Comparison of ENCODE assay signal across 7 cellular contexts in the genomic region with DNA sequence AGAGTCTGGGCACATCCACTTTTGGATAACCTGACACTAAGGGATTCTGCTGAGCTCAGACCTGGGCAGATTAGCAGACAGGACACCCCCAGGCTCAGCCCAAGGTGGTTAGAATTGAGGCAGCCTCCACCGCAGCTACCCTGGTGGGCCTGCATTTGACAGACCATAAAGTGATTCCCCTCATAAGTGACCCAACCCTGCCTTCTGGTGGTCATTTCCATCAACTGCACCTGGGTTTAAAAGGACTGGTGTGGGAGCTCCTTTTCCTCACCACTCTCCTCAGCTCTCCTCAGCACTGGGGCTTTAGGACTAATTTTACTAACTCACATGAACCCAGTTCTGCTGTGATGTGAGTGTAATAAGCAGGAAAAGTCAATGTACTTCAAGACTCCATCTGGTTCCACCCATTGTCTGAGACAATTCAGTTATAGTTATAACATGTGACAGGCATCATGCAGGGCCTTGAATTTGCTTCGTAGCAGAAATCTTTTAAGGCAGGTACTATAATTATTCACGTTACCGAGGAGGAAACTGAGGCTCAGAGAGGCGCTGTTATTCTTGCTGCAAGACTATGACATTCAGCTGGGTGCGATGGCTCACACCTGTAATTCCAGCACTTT. TPM values are rescaled to one million over a fixed set of nuclear protein-coding genes. Genes with fewer than 3 reads are reported as not detected.
A peak's percentile ranks its signal among the peaks of the same experiment; 100 is the strongest.
DNase-seq lines count a peak whose midpoint lies in the region; TF ChIP-seq lines count a peak whose summit lies in the region.

No MANE protein-coding gene starts in this region.

- H3K9ac ChIP-seq in OCI-LY3 (ENCODE audit: low read length) (no peak overlapping the region), mesenchymal stem cell (ENCODE audit: low read length) (no peak overlapping the region)

- no peaks in the 10 kb centered on the region for H3K79me1 ChIP-seq in mesenchymal stem cell (replicated peaks; ENCODE audit: low read length, poor library complexity, severe bottlenecking)

- H2BK12ac ChIP-seq in mesenchymal stem cell (ENCODE audit: low read length in 2 of 2) = no peak overlapping the region

- no peak overlapping the region for H2BK5ac ChIP-seq in mesenchymal stem cell (ENCODE audit: low read depth, low read length, poor library complexity, severe bottlenecking)

- peak; percentile 62 for TF ChIP-seq CTCF in DOHH2 (IDR thresholded peaks at IDR 0.05; ENCODE audit: low read depth, low read length, poor library complexity, severe bottlenecking)
- TF ChIP-seq CTCF in OCI-LY3 (IDR thresholded peaks at IDR 0.05; ENCODE audit: low read depth, low read length) = peak; percentile 55

- H3K4me1 ChIP-seq in DOHH2 (ENCODE audit: control insufficient read depth, low read length) (no peaks in the 10 kb centered on the region), OCI-LY3 (ENCODE audit: low read length) (no peaks in the 10 kb centered on the region), mesenchymal stem cell (ENCODE audit: control insufficient read depth, insufficient read depth, low read depth, low read length) (peaks cover 2% of the 10 kb centered on the region)

- H2AFZ ChIP-seq in OCI-LY3 (ENCODE audit: low read depth, low read length) (no peak overlapping the region), mesenchymal stem cell (ENCODE audit: low read depth, low read length) (no peak overlapping the region)

- no peak overlapping the region for H3K18ac ChIP-seq in mesenchymal stem cell (ENCODE audit: low read depth in 1 of 2, low read length in 2 of 2)

- no peak overlapping the region for H3K27ac ChIP-seq in DOHH2 (ENCODE audit: low read depth, low read length)
- no peak overlapping the region for H3K27ac ChIP-seq in OCI-LY3 (ENCODE audit: low read length)
- H3K27ac ChIP-seq in mesenchymal stem cell (ENCODE audit: low read length, poor library complexity, severe bottlenecking) = no peak overlapping the region

- H3K4me3 ChIP-seq in DOHH2 (ENCODE audit: low read length) (no peak overlapping the region), H7 (ENCODE audit: insufficient read depth, low read depth, low read length) (no peak overlapping the region), OCI-LY3 (ENCODE audit: low read length) (no peak overlapping the region), mesenchymal stem cell (ENCODE audit: insufficient read depth in 1 of 2, low read depth in 1 of 2, low read length in 2 of 2) (no peak overlapping the region)

- H2AK5ac ChIP-seq in mesenchymal stem cell (ENCODE audit: low read length, severe bottlenecking) = no peak overlapping the region

- no peak overlapping the region for H4K91ac ChIP-seq in mesenchymal stem cell (ENCODE audit: low read length)

- no peaks in the 10 kb centered on the region for H3K9me3 ChIP-seq in DOHH2 (ENCODE audit: control insufficient read depth, insufficient read depth, low read length)
- no peaks in the 10 kb centered on the region for H3K9me3 ChIP-seq in OCI-LY3 (ENCODE audit: insufficient read depth, low read length)
- H3K9me3 ChIP-seq in mesenchymal stem cell (ENCODE audit: control insufficient read depth, low read length) = no peaks in the 10 kb centered on the region

- H3K27me3 ChIP-seq in DOHH2 (ENCODE audit: control insufficient read depth, low read length) = no peaks in the 10 kb centered on the region
- no peaks in the 10 kb centered on the region for H3K27me3 ChIP-seq in H7 (ENCODE audit: control insufficient read depth, insufficient read depth, low read length)
- H3K27me3 ChIP-seq in OCI-LY3 (ENCODE audit: low read depth, low read length) = no peaks in the 10 kb centered on the region
- no peaks in the 10 kb centered on the region for H3K27me3 ChIP-seq in mesenchymal stem cell (ENCODE audit: control insufficient read depth in 1 of 2, insufficient read depth in 1 of 2, low read length in 2 of 2)

- DNase-seq in H7 (peak; percentile 81), dermis blood vessel endothelial cell (peak; percentile 72), mesenchymal stem cell (peak; percentile 68)
- no peak for DNase-seq in effector CD4-positive, alpha-beta T cell
- no peak for DNase-seq in activated effector memory CD4-positive, alpha-beta T cell treated with Interleukin-2 at 50 U/mL for 16 hours

- H4K8ac ChIP-seq in mesenchymal stem cell (ENCODE audit: low read length) = no peak overlapping the region

- H3K14ac ChIP-seq in mesenchymal stem cell (ENCODE audit: low read length in 2 of 2) = no peak overlapping the region

- no peak overlapping the region for H2BK15ac ChIP-seq in mesenchymal stem cell (ENCODE audit: low read depth, poor library complexity, severe bottlenecking)

- no peak overlapping the region for H3K23ac ChIP-seq in mesenchymal stem cell (ENCODE audit: low read length in 2 of 2)

- no peak overlapping the region for H3K4me2 ChIP-seq in DOHH2 (ENCODE audit: low read length)
- no peak overlapping the region for H3K4me2 ChIP-seq in OCI-LY3 (ENCODE audit: low read length)
- H3K4me2 ChIP-seq in mesenchymal stem cell (ENCODE audit: low read length, poor library complexity, severe bottlenecking) = no peak overlapping the region

- H3K36me3 ChIP-seq in DOHH2 (ENCODE audit: control insufficient read depth, low read length) (no peaks in the 10 kb centered on the region), H7 (replicated peaks; ENCODE audit: control insufficient read depth, insufficient read depth, low read length) (no peaks in the 10 kb centered on the region), OCI-LY3 (replicated peaks; ENCODE audit: low read depth, low read length) (no peaks in the 10 kb centered on the region), mesenchymal stem cell (ENCODE audit: control insufficient read depth in 1 of 2, insufficient read depth in 2 of 2, low read depth in 1 of 2, low read length in 2 of 2) (no peaks in the 10 kb centered on the region)

- H3K4ac ChIP-seq in mesenchymal stem cell (ENCODE audit: low read depth in 1 of 2, low read length in 2 of 2) = no peak overlapping the region

- H4K20me1 ChIP-seq in DOHH2 (ENCODE audit: control insufficient read depth, insufficient read depth, low read depth, low read length) = no peaks in the 10 kb centered on the region
- H4K20me1 ChIP-seq in OCI-LY3 (ENCODE audit: insufficient read depth, low read length) = no peaks in the 10 kb centered on the region

- H2BK120ac ChIP-seq in mesenchymal stem cell (ENCODE audit: low read depth, low read length) = no peak overlapping the region

- no peaks in the 10 kb centered on the region for H3F3A ChIP-seq in DOHH2 (ENCODE audit: control insufficient read depth, insufficient read depth)

- H3K79me2 ChIP-seq in DOHH2 (ENCODE audit: control insufficient read depth, low read length) = no peaks in the 10 kb centered on the region
- no peaks in the 10 kb centered on the region for H3K79me2 ChIP-seq in OCI-LY3 (ENCODE audit: low read length)

- WGBS in mesenchymal stem cell = 76% methylated on average over 6 of the region's 6 CpGs

- no peaks in the 10 kb centered on the region for H3K9me2 ChIP-seq in DOHH2 (replicated peaks; ENCODE audit: control insufficient read depth, low read length)

RNA-seq across cellular contexts. Expression of a gene that starts 42.5 kb away (rescaled TPM):
- 0.69 and 4.2 TPM in 2 replicates for total RNA-seq in H7 (2014; rRNA removed; shearing (Covaris generic))
- 0.34 and 0.51 TPM in 2 replicates for total RNA-seq in dermis blood vessel endothelial cell
- polyA plus RNA-seq in mesenchymal stem cell (2013, experiment 1 of 2) = 0.33 TPM
- 0.25 TPM for polyA plus RNA-seq in mesenchymal stem cell (2013, experiment 2 of 2)

Comparison
In these comparisons a context has a peak if more than half of its experiments do, and no peak if none do; other contexts are left out.
1. DNase-seq: peak in H7 (single experiment), dermis blood vessel endothelial cell (single experiment) and mesenchymal stem cell (single experiment); none in effector CD4-positive, alpha-beta T cell (single experiment) and activated effector memory CD4-positive, alpha-beta T cell treated with Interleukin-2 at 50 U/mL for 16 hours (single experiment).